28 cellular contexts compared by ENCODE assay signal in the genomic region with DNA sequence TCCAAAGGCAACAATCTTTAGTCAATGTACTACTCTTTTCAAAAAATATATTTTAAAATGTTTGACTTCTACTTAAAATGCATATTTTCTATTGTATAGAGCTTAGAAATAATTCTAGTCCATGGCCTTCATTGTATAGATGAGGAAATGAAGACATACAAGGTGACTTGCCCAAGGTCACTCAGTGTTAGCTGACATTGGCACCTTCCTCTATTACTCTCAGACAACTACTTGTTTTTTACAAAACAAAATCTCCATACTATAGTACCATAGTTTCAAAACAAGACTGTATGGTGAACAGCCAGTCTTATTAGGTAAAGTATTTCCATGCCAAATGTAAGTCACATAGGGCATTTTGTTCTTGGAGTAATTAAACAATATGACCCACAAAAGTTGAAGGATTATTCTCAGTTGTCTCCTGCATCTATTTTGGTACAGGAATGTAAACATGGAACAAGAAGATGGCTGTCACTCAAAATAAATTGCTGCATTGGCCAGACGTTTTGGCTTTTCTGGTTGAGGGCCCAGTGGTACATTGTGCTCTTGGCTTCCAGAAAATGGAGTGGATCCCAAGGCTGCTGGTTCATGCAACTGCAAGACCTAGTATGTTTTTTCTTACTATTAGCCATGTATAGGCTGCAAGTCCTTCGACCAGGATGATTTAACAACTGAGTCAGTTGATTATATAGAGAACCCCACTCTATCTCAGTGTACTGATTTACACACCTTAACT. TPM values are rescaled to one million over a fixed set of nuclear protein-coding genes. Genes with fewer than 3 reads are reported as not detected.
"Had no signal": no experiment of that assay in that cellular context is flagged by ENCODE, and none has a peak within 500 bp of the region (broad histone marks: within the 10 kb centered on the region; RNA-seq: fewer than 3 reads in every experiment).

No MANE protein-coding gene starts in this region.

- H3K27ac Mint-ChIP-seq: effector memory CD8-positive, alpha-beta T cell; naive thymus-derived CD4-positive, alpha-beta T cell; nephron progenitor cell; stimulated activated memory B cell treated with anti-CD40 and anti-IgM and Interleukin-4, amounts not matched to agents 10 μg/mL and 1 μg/mL and 100 μg/mL, for 72 hours had no signal

- H3K9me3 ChIP-seq: esophagus muscularis mucosa, left ventricle myocardium inferior, prostate gland, right lobe of liver, spleen, tibial nerve, upper lobe of right lung had no signal

- H3K9ac ChIP-seq: parathyroid adenoma had no signal

- H3K4me1 ChIP-seq: parathyroid adenoma, prostate gland, right lobe of liver, tibial nerve, upper lobe of right lung had no signal

- H3K36me3 Mint-ChIP-seq: naive thymus-derived CD4-positive, alpha-beta T cell; stimulated activated memory B cell treated with anti-CD40 and anti-IgM and Interleukin-4, amounts not matched to agents 10 μg/mL and 1 μg/mL and 100 μg/mL, for 72 hours had no signal

- H3K27me3 ChIP-seq: esophagus muscularis mucosa, hepatocyte, right lobe of liver, spleen, tibial nerve, upper lobe of right lung had no signal

- H3K4me2 ChIP-seq: hepatocyte had no signal

- H3K4me3 ChIP-seq: esophagus muscularis mucosa, hepatocyte, left ventricle myocardium inferior, lung, prostate gland, right lobe of liver, spleen, tibial nerve, upper lobe of right lung had no signal

- H3K4me3 Mint-ChIP-seq: effector memory CD8-positive, alpha-beta T cell; naive thymus-derived CD4-positive, alpha-beta T cell; nephron progenitor cell; stimulated activated memory B cell treated with anti-CD40 and anti-IgM and Interleukin-4, amounts not matched to agents 10 μg/mL and 1 μg/mL and 100 μg/mL, for 72 hours; stimulated activated naive CD8-positive, alpha-beta T cell treated with anti-CD3 and anti-CD28 coated beads, Interleukin-15, Interleukin-2, amounts not matched to agents 100 ng/mL and 50 ng/mL, for 24 hours had no signal

- H3K79me2 ChIP-seq: hepatocyte, parathyroid adenoma had no signal

- H3K36me3 ChIP-seq: esophagus muscularis mucosa, left ventricle myocardium inferior, prostate gland, right lobe of liver, spleen, tibial nerve, upper lobe of right lung had no signal

- H2AFZ ChIP-seq: hepatocyte, parathyroid adenoma had no signal

- H3K27me3 Mint-ChIP-seq: stimulated activated memory B cell treated with anti-CD40 and anti-IgM and Interleukin-4, amounts not matched to agents 10 μg/mL and 1 μg/mL and 100 μg/mL, for 72 hours had no signal

- H3K4me1 Mint-ChIP-seq: nephron progenitor cell; stimulated activated memory B cell treated with anti-CD40 and anti-IgM and Interleukin-4, amounts not matched to agents 10 μg/mL and 1 μg/mL and 100 μg/mL, for 72 hours had no signal

- ATAC-seq: effector memory CD8-positive, alpha-beta T cell; left cardiac atrium; naive thymus-derived CD4-positive, alpha-beta T cell; right lobe of liver; stimulated activated memory B cell treated with anti-CD40 and anti-IgM and Interleukin-4, amounts not matched to agents 10 μg/mL and 1 μg/mL and 100 μg/mL, for 72 hours; upper lobe of right lung had no signal

- DNase-seq: effector memory CD8-positive, alpha-beta T cell; foreskin fibroblast; head of caudate nucleus; kidney; left cardiac atrium; left ventricle myocardium inferior; mesendoderm; naive thymus-derived CD4-positive, alpha-beta T cell; nephron progenitor cell; retina; right lobe of liver; spleen; stimulated activated CD4-positive, alpha-beta T cell treated with anti-CD3 and anti-CD28 coated beads, Interleukin-15, amount 100 ng/mL, for 24 hours; stimulated activated CD4-positive, alpha-beta T cell treated with anti-CD3 and anti-CD28 coated beads, Interleukin-1b, Interleukin-23, amount 100 ng/mL, for 48 hours; stimulated activated CD4-positive, alpha-beta T cell treated with anti-CD3 and anti-CD28 coated beads, Interleukin-4, amount 100 ng/mL, for 24 hours; upper lobe of right lung had no signal

- H3K27ac ChIP-seq: epithelial cell of prostate, esophagus muscularis mucosa, hepatocyte, left ventricle myocardium inferior, parathyroid adenoma, prostate gland, right lobe of liver, spleen, tibial nerve, upper lobe of right lung had no signal

- H3K9me3 Mint-ChIP-seq: effector memory CD8-positive, alpha-beta T cell; stimulated activated memory B cell treated with anti-CD40 and anti-IgM and Interleukin-4, amounts not matched to agents 10 μg/mL and 1 μg/mL and 100 μg/mL, for 72 hours; stimulated activated naive CD8-positive, alpha-beta T cell treated with anti-CD3 and anti-CD28 coated beads, Interleukin-15, Interleukin-2, amounts not matched to agents 100 ng/mL and 50 ng/mL, for 24 hours had no signal

RNA-seq across cellular contexts. Expression of a gene that starts 54.3 kb away (rescaled TPM):
- total RNA-seq: esophagus muscularis mucosa; hepatocyte; kidney; left cardiac atrium; left ventricle myocardium inferior; lung; naive thymus-derived CD4-positive, alpha-beta T cell; omental fat pad; prostate gland; right lobe of liver; skeletal muscle tissue; spleen; temporal lobe; tibial nerve; upper lobe of right lung had no signal
- polyA plus RNA-seq: hepatocyte; lung; naive thymus-derived CD4-positive, alpha-beta T cell had no signal
